ENCODE assay signal across 7 cellular contexts in the genomic region with DNA sequence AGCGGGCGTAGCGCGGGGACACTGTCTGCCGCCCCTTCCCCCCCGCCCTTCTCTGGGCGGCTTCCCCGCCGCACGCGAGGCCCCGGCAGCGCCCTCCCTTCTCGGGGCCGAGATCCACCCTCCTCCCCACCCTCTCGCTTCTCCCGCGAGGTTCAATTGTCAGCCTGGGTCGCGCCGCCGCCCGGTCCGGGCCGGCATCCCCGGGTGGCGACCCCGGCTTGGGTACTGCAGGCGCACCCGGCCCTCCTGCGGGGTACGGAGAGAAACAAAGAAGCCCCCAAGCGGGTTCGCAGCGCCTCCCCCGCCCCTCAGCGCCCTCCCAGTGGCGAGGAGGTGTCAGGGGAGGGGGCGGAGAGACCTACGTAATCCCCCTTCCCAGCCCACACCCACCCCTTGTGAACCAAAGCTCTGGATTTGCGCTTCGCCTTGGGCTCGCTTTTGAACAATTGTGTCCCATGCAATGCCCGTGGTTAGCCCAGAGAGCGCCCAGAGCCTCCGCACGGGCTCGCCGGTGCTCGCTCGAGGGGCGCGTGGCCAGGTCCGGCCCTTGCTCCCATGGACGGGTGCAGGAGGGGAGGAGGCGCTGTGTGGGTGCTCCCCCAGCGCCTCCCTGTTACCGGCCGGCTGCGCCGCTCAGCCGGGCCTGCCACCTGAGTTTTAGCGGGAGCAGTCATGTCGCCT. TPM values are rescaled to one million over a fixed set of nuclear protein-coding genes. Genes with fewer than 3 reads are reported as not detected.
DNase-seq lines count a peak whose midpoint lies in the region; ATAC-seq and TF ChIP-seq lines count a peak whose summit lies in the region.

No MANE protein-coding gene starts in this region.

- TF ChIP-seq CTCF in ascending aorta (IDR thresholded peaks at IDR 0.05) = no peak

- H3K9me3 ChIP-seq in ascending aorta (no peaks in the 10 kb centered on the region), iPS-18a (ENCODE audit: control insufficient read depth, low read depth, low read length) (no peaks in the 10 kb centered on the region)
- H3K9me3 ChIP-seq in effector memory CD4-positive, alpha-beta T cell (ENCODE audit: control insufficient read depth, low read length) = no peaks in the 10 kb centered on the region

- peak; percentile 36 for ATAC-seq in HG03432 (IDR thresholded peaks at IDR 0.05; ENCODE audit: unreplicated experiment)

- H3K4me3 ChIP-seq in ascending aorta (peak overlapping the region; percentile 52 to 66), iPS-18a (ENCODE audit: low read length) (peak overlapping the region; percentile 77)
- H3K4me3 ChIP-seq in effector memory CD4-positive, alpha-beta T cell (ENCODE audit: insufficient read depth, low read depth, low read length, poor library complexity, severe bottlenecking) = no peak overlapping the region

- peak overlapping the region; percentile 50 for H3K9ac ChIP-seq in iPS-18a (ENCODE audit: low read length)

- H3K27me3 ChIP-seq in ascending aorta (peaks cover 12% of the 10 kb centered on the region), iPS-18a (ENCODE audit: control insufficient read depth, insufficient read depth, low read length) (peaks cover 40% of the 10 kb centered on the region)
- H3K27me3 ChIP-seq in effector memory CD4-positive, alpha-beta T cell (replicated peaks; ENCODE audit: control insufficient read depth, insufficient read depth, low read length, poor library complexity, severe bottlenecking) = peaks cover 21% of the 10 kb centered on the region

- DNase-seq in ascending aorta (ENCODE audit: low spot score in 2 of 2) = no peak
- no peak for DNase-seq in stimulated activated naive CD4-positive, alpha-beta T cell treated with Interleukin-2 at 50 U/mL for 16 hours (lab: John Stamatoyannopoulos, UW)
- no peak for DNase-seq in effector memory CD4-positive, alpha-beta T cell
- DNase-seq in activated naive CD4-positive, alpha-beta T cell treated with Interleukin-2 at 50 U/mL for 16 hours = no peak

- H3K4me1 ChIP-seq in ascending aorta (peaks cover 11% of the 10 kb centered on the region in 2 donors), iPS-18a (ENCODE audit: control insufficient read depth, low read depth, low read length) (peaks cover 19% of the 10 kb centered on the region)
- H3K4me1 ChIP-seq in effector memory CD4-positive, alpha-beta T cell (ENCODE audit: control insufficient read depth, insufficient read depth, low read length, poor library complexity, severe bottlenecking) = no peaks in the 10 kb centered on the region

- H3K36me3 ChIP-seq in ascending aorta (no peaks in the 10 kb centered on the region), iPS-18a (ENCODE audit: control insufficient read depth, low read depth, low read length) (no peaks in the 10 kb centered on the region)
- H3K36me3 ChIP-seq in effector memory CD4-positive, alpha-beta T cell (ENCODE audit: control insufficient read depth, insufficient read depth, low read length) = no peaks in the 10 kb centered on the region

- intact Hi-C loops in ascending aorta (cut with DNase I) = loop anchor here (5.0 to 10.0 kb wide), 2 partner anchors 138 to 181 kb away; a partner anchor contains a TSS

- H3K27ac ChIP-seq in ascending aorta (no peak overlapping the region), iPS-18a (ENCODE audit: low read length) (no peak overlapping the region), temporal lobe (ENCODE audit: low read depth, low read length) (peak overlapping the region; percentile 31)
- H3K27ac ChIP-seq in effector memory CD4-positive, alpha-beta T cell (ENCODE audit: insufficient read depth, low read length, poor library complexity, severe bottlenecking) = no peak overlapping the region

RNA-seq across cellular contexts. Expression of a gene that starts 0.6 kb away (rescaled TPM):
- not detected for total RNA-seq in ascending aorta
- total RNA-seq in temporal lobe = 35.4 TPM

Comparison
In these comparisons a context has a peak if more than half of its experiments do, and no peak if none do; other contexts are left out.
1. RNA of a gene that starts 0.6 kb away (total RNA-seq): 35.4 TPM in temporal lobe (single experiment); not detected in ascending aorta (single experiment); every median in the first group is over 10 times any median in the second.